ENCODE assay signal across 19 cellular contexts in genomic region chr2:199932312-199932855, GRCh38. TPM values are rescaled to one million over a fixed set of nuclear protein-coding genes. Genes with fewer than 3 reads are reported as not detected.
DNase-seq lines count a peak whose midpoint lies in the region; ATAC-seq, FAIRE-seq and TF ChIP-seq lines count a peak whose summit lies in the region.
"Had no signal": no experiment of that assay in that cellular context is flagged by ENCODE, and none has a peak within 500 bp of the region (broad histone marks: within the 10 kb centered on the region; RNA-seq: fewer than 3 reads in every experiment).

No MANE protein-coding gene starts in this region.

- TF ChIP-seq RAD21 in HepG2 (CRISPR knock-in tag; IDR thresholded peaks at IDR 0.05) = no peak

- H3K79me2 ChIP-seq in HepG2 (ENCODE audit: insufficient read depth, low read length) = no peaks in the 10 kb centered on the region
- H3K79me2 ChIP-seq: parathyroid adenoma had no signal

- TF ChIP-seq POLR2A in HepG2 (IDR thresholded peaks at IDR 0.05; ENCODE audit: insufficient read depth in 1 of 2, low read depth in 2 of 2, low read length in 2 of 2) (no peak), right lobe of liver (IDR thresholded peaks at IDR 0.05) (no peak), GM12891 (IDR thresholded peaks at IDR 0.05; ENCODE audit: low read depth, low read length) (no peak)

- H3K36me3 ChIP-seq in HepG2 (replicated peaks in 1 of 2; ENCODE audit: control insufficient read depth in 1 of 2, insufficient read depth in 2 of 2, low read length in 2 of 2) = peaks cover 3 to 38% of the 10 kb centered on the region in 2 experiments
- H3K36me3 ChIP-seq in right lobe of liver = peaks cover 0 to 38% (median 5%) of the 10 kb centered on the region in 4 donors
- peaks cover 6 to 12% of the 10 kb centered on the region in 2 donors for H3K36me3 ChIP-seq in kidney (ENCODE audit: control insufficient read depth in 1 of 2, insufficient read depth in 2 of 2, low read length in 2 of 2)
- H3K36me3 ChIP-seq: uterus had no signal

- no peak overlapping the region for H3K9ac ChIP-seq in HepG2 (ENCODE audit: insufficient read depth, low read depth, low read length)
- H3K9ac ChIP-seq in kidney (ENCODE audit: low read length in 2 of 2) = no peak overlapping the region
- H3K9ac ChIP-seq: parathyroid adenoma had no signal

- 93% methylated on average over 4 of the region's 4 CpGs for WGBS in HepG2 (ENCODE audit: low lambda C conversion rate)
- WGBS in right lobe of liver (ENCODE audit: insufficient coverage, low coverage, low lambda C conversion rate, missing lambda C conversion rate) = 86% methylated on average over 4 of the region's 4 CpGs

- in situ Hi-C loops in HepG2 (cut with HindIII; ENCODE audit: extremely low pct_ligation_motif_present, low pct_unique_long_range_greater_than_20kb) = no loop called here

- POLR2A ChIA-PET in HepG2 (lab: Yijun Ruan, JAX) = no interaction called here

- no peak for TF ChIP-seq CTCF in HepG2 (CRISPR knock-in tag; IDR thresholded peaks at IDR 0.05)
- TF ChIP-seq CTCF in right lobe of liver (IDR thresholded peaks at IDR 0.05) = no peak
- no peak for TF ChIP-seq CTCF in kidney (IDR thresholded peaks at IDR 0.05; ENCODE audit: borderline replicate concordance, extremely low read depth, insufficient read depth)

- TF ChIP-seq EP300 in HepG2 (IDR thresholded peaks at IDR 0.05; ENCODE audit: low read depth in 2 of 2, low read length in 2 of 2) (no peak), HepG2 (CRISPR knock-in tag; IDR thresholded peaks at IDR 0.05; ENCODE audit: borderline replicate concordance) (no peak)

- peak; percentile 48 for ATAC-seq in HepG2
- ATAC-seq in right lobe of liver = no peak
- no peak for ATAC-seq in HG02981 (IDR thresholded peaks at IDR 0.05; ENCODE audit: unreplicated experiment)

- intact Hi-C loops in HepG2 (cut with micrococcal nuclease; ENCODE audit: unreplicated experiment) (no loop called here), right lobe of liver (cut with DNase I) (no loop called here), kidney (cut with DNase I) (no loop called here)

- DNase-seq in HepG2 (ENCODE audit: low spot score) (no peak), right lobe of liver (no peak), amygdala (lab: John Stamatoyannopoulos, UW) (peak; percentile 4 to 92 (median 74)), hippocampal formation (lab: John Stamatoyannopoulos, UW) (peak; percentile 82 to 83), NCI-H748 (lab: John Stamatoyannopoulos, UW; ENCODE audit: unreplicated experiment) (no peak), kidney (no peak), GM12891 (ENCODE audit: insufficient read length, low spot score) (no peak)
- DNase-seq: activated CD4-positive, alpha-beta T cell treated with anti-CD3 and anti-CD28 coated beads for 4 hours; central memory CD4-positive, alpha-beta T cell; DMS79 treated with DMSO at 0.1 percent for 48 hours; GOT3; mesendoderm; MV-4-11; T-helper 1 cell; uterus had no signal

- H3K9me3 ChIP-seq in HepG2 (ENCODE audit: low read length) = no peaks in the 10 kb centered on the region
- H3K9me3 ChIP-seq in right lobe of liver = no peaks in the 10 kb centered on the region
- H3K9me3 ChIP-seq in kidney (ENCODE audit: control insufficient read depth in 1 of 2, low read length in 2 of 2) = no peaks in the 10 kb centered on the region
- H3K9me3 ChIP-seq: uterus had no signal

- FAIRE-seq in HepG2 (lab: Jason Lieb, UNC) = no peak
- FAIRE-seq in kidney (lab: Jason Lieb, UNC) = no peak
- no peak for FAIRE-seq in GM12891 (lab: Jason Lieb, UNC)
- FAIRE-seq: GM12892 had no signal

- H3K4me3 ChIP-seq in HepG2 (replicated peaks in 1 of 3; ENCODE audit: insufficient read depth in 1 of 3, low read depth in 2 of 3, low read length in 3 of 3) (no peak overlapping the region), right lobe of liver (no peak overlapping the region), kidney (ENCODE audit: low read length in 2 of 2) (no peak overlapping the region)
- H3K4me3 ChIP-seq: uterus had no signal

- H3K4me1 ChIP-seq in HepG2 (ENCODE audit: insufficient read depth, low read length) (no peaks in the 10 kb centered on the region), right lobe of liver (peaks cover 0 to 8% (median 0%) of the 10 kb centered on the region in 4 donors), kidney (ENCODE audit: control insufficient read depth in 1 of 2, insufficient read depth in 1 of 2, low read depth in 1 of 2, low read length in 2 of 2) (peaks cover 0 to 4% of the 10 kb centered on the region in 2 donors)
- H3K4me1 ChIP-seq: parathyroid adenoma, uterus had no signal

- no peaks in the 10 kb centered on the region for H4K20me1 ChIP-seq in HepG2 (ENCODE audit: insufficient read depth, low read length)

- H2AFZ ChIP-seq in HepG2 (ENCODE audit: low read length) = no peak overlapping the region
- H2AFZ ChIP-seq: parathyroid adenoma had no signal

- H3K4me2 ChIP-seq in HepG2 (ENCODE audit: low read depth, low read length) = no peak overlapping the region

- TSS peak; percentile 6 for BruUV-seq in HepG2 (replicated peaks; lab: Mats Ljungman, UMichigan)

- CTCF ChIA-PET in HepG2 (lab: Yijun Ruan, JAX; ENCODE audit: low intra/inter-chr PET ratio, low total read pairs) = no interaction called here

- H3K27ac ChIP-seq in HepG2 (ENCODE audit: extremely low read length, insufficient read depth, low read length) (no peak overlapping the region), right lobe of liver (no peak overlapping the region), kidney (ENCODE audit: low read depth in 2 of 2, low read length in 2 of 2) (no peak overlapping the region)
- H3K27ac ChIP-seq: epithelial cell of prostate, parathyroid adenoma, uterus had no signal

- H3K27me3 ChIP-seq in HepG2 (ENCODE audit: control insufficient read depth in 1 of 2, insufficient read depth in 2 of 2, low read length in 2 of 2) = no peaks in the 10 kb centered on the region
- no peaks in the 10 kb centered on the region for H3K27me3 ChIP-seq in right lobe of liver
- H3K27me3 ChIP-seq: uterus had no signal

RNA-seq across cellular contexts. Expression of gene C2orf69, which starts 21.3 kb away (rescaled TPM):
- 19.3 and 24.2 TPM in 2 replicates for total RNA-seq in HepG2 (2016; rRNA removed; fragmentation: Illumina TruSeq; extraction: Trizol)
- total RNA-seq in HepG2 (2016; cell fraction: cytosol; rRNA removed; fragmentation: Illumina TruSeq; extraction: Trizol; ENCODE audit: low read depth) = 4.9 and 5.3 TPM in 2 replicates
- total RNA-seq in HepG2 (2016; cell fraction: insoluble cytoplasmic fraction; rRNA removed; fragmentation: Illumina TruSeq; extraction: Trizol) = 19.4 and 23.1 TPM in 2 replicates
- 22.5 and 26.7 TPM in 2 replicates for total RNA-seq in HepG2 (2016; cell fraction: membrane; rRNA removed; fragmentation: Illumina TruSeq; extraction: Trizol)
- 13.2 and 15.3 TPM in 2 replicates for total RNA-seq in HepG2 (2016; cell fraction: nucleus; rRNA removed; fragmentation: Illumina TruSeq; extraction: Trizol)
- polyA plus RNA-seq in HepG2 (2011; rRNA removed) = 3.5 and 4.8 TPM in 2 replicates
- 2.3 and 2.4 TPM in 2 replicates for polyA plus RNA-seq in HepG2 (2011; cell fraction: cytosol; rRNA removed)
- polyA plus RNA-seq in HepG2 (2011; cell fraction: nucleus; rRNA removed) = 1.9 and 3.0 TPM in 2 replicates
- polyA plus RNA-seq in HepG2 (2012) = 11.0 and 12.1 TPM in 2 replicates
- polyA plus RNA-seq in HepG2 (2016; cell fraction: cytosol; fragmentation: Illumina TruSeq; extraction: Trizol; ENCODE audit: low read depth) = 4.6 and 4.7 TPM in 2 replicates
- polyA plus RNA-seq in HepG2 (2016; cell fraction: insoluble cytoplasmic fraction; fragmentation: Illumina TruSeq; extraction: Trizol; ENCODE audit: low read depth) = 23.9 and 24.0 TPM in 2 replicates
- 13.9 and 16.3 TPM in 2 replicates for polyA plus RNA-seq in HepG2 (2016; cell fraction: membrane; fragmentation: Illumina TruSeq; extraction: Trizol; ENCODE audit: low read depth)
- 15.4 and 18.7 TPM in 2 replicates for polyA plus RNA-seq in HepG2 (2016; cell fraction: nucleus; fragmentation: Illumina TruSeq; extraction: Trizol; ENCODE audit: insufficient read depth, low read depth)
- polyA minus RNA-seq in HepG2 (2011; rRNA and poly(A)+ RNA removed; ENCODE audit: low replicate concordance) = 1.9 and 5.7 TPM in 2 replicates
- 7.8 and 7.9 TPM in 2 replicates for polyA minus RNA-seq in HepG2 (2011; cell fraction: cytosol; rRNA and poly(A)+ RNA removed)
- 8.2 and 9.7 TPM in 2 replicates for polyA minus RNA-seq in HepG2 (2011; cell fraction: nucleus; rRNA and poly(A)+ RNA removed)
- total RNA-seq in right lobe of liver = 1 to 10 TPM; 5.8 to 7.9 (median 6.9) TPM
- total RNA-seq in kidney = 11.5 TPM
- polyA plus RNA-seq in kidney (ENCODE audit: insufficient read depth, low read depth, low replicate concordance) = 4.9 TPM
- polyA plus RNA-seq in GM12891 (2012; ENCODE audit: low read depth, missing spikeins) = 6.2 TPM

RNA-seq across cellular contexts. Expression of gene TYW5, which starts 22.9 kb away (rescaled TPM):
- total RNA-seq in HepG2 (2016; rRNA removed; fragmentation: Illumina TruSeq; extraction: Trizol) (14.6 and 14.8 TPM in 2 replicates), right lobe of liver (1 to 10 TPM; 4.1 to 6.4 (median 4.8) TPM), kidney (8.0 TPM)
- 4.4 and 5.2 TPM in 2 replicates for total RNA-seq in HepG2 (2016; cell fraction: cytosol; rRNA removed; fragmentation: Illumina TruSeq; extraction: Trizol; ENCODE audit: low read depth)
- total RNA-seq in HepG2 (2016; cell fraction: insoluble cytoplasmic fraction; rRNA removed; fragmentation: Illumina TruSeq; extraction: Trizol) = 14.9 and 15.5 TPM in 2 replicates
- total RNA-seq in HepG2 (2016; cell fraction: membrane; rRNA removed; fragmentation: Illumina TruSeq; extraction: Trizol) = 7.5 and 7.6 TPM in 2 replicates
- total RNA-seq in HepG2 (2016; cell fraction: nucleus; rRNA removed; fragmentation: Illumina TruSeq; extraction: Trizol) = 26.3 and 29.2 TPM in 2 replicates
- polyA plus RNA-seq in HepG2 (2011; rRNA removed) (6.3 and 8.3 TPM in 2 replicates), kidney (ENCODE audit: insufficient read depth, low read depth, low replicate concordance) (6.8 TPM)
- polyA plus RNA-seq in HepG2 (2011; cell fraction: cytosol; rRNA removed) = 2.2 and 3.6 TPM in 2 replicates
- 8.5 and 12.4 TPM in 2 replicates for polyA plus RNA-seq in HepG2 (2011; cell fraction: nucleus; rRNA removed)
- polyA plus RNA-seq in HepG2 (2012) = 7.4 and 8.7 TPM in 2 replicates
- 2.6 and 3.2 TPM in 2 replicates for polyA plus RNA-seq in HepG2 (2016; cell fraction: cytosol; fragmentation: Illumina TruSeq; extraction: Trizol; ENCODE audit: low read depth)
- polyA plus RNA-seq in HepG2 (2016; cell fraction: insoluble cytoplasmic fraction; fragmentation: Illumina TruSeq; extraction: Trizol; ENCODE audit: low read depth) = 11.6 and 12.8 TPM in 2 replicates
- polyA plus RNA-seq in HepG2 (2016; cell fraction: membrane; fragmentation: Illumina TruSeq; extraction: Trizol; ENCODE audit: low read depth) = 5.4 and 5.6 TPM in 2 replicates
- polyA plus RNA-seq in HepG2 (2016; cell fraction: nucleus; fragmentation: Illumina TruSeq; extraction: Trizol; ENCODE audit: insufficient read depth, low read depth) = 25.9 and 28.2 TPM in 2 replicates
- 3.6 and 5.3 TPM in 2 replicates for polyA minus RNA-seq in HepG2 (2011; rRNA and poly(A)+ RNA removed; ENCODE audit: low replicate concordance)
- 3.2 and 4.1 TPM in 2 replicates for polyA minus RNA-seq in HepG2 (2011; cell fraction: cytosol; rRNA and poly(A)+ RNA removed)
- polyA minus RNA-seq in HepG2 (2011; cell fraction: nucleus; rRNA and poly(A)+ RNA removed) = 45.4 and 49.6 TPM in 2 replicates
- 4.7 TPM for polyA plus RNA-seq in GM12891 (2012; ENCODE audit: low read depth, missing spikeins)

RNA-seq across cellular contexts. Expression of gene MAIP1, which starts 23.0 kb away (rescaled TPM):
- 72.9 and 90.9 TPM in 2 replicates for total RNA-seq in HepG2 (2016; rRNA removed; fragmentation: Illumina TruSeq; extraction: Trizol)
- 25.5 and 35.2 TPM in 2 replicates for total RNA-seq in HepG2 (2016; cell fraction: cytosol; rRNA removed; fragmentation: Illumina TruSeq; extraction: Trizol; ENCODE audit: low read depth)
- 69.4 and 92.2 TPM in 2 replicates for total RNA-seq in HepG2 (2016; cell fraction: insoluble cytoplasmic fraction; rRNA removed; fragmentation: Illumina TruSeq; extraction: Trizol)
- 30.3 and 34.9 TPM in 2 replicates for total RNA-seq in HepG2 (2016; cell fraction: membrane; rRNA removed; fragmentation: Illumina TruSeq; extraction: Trizol)
- total RNA-seq in HepG2 (2016; cell fraction: nucleus; rRNA removed; fragmentation: Illumina TruSeq; extraction: Trizol) = 42.6 and 48.2 TPM in 2 replicates
- 21.7 and 22.3 TPM in 2 replicates for polyA plus RNA-seq in HepG2 (2011; rRNA removed)
- polyA plus RNA-seq in HepG2 (2011; cell fraction: cytosol; rRNA removed) = 15.8 and 20.9 TPM in 2 replicates
- 11.6 and 12.2 TPM in 2 replicates for polyA plus RNA-seq in HepG2 (2011; cell fraction: nucleus; rRNA removed)
- 28.4 and 34.4 TPM in 2 replicates for polyA plus RNA-seq in HepG2 (2012)
- polyA plus RNA-seq in HepG2 (2016; cell fraction: cytosol; fragmentation: Illumina TruSeq; extraction: Trizol; ENCODE audit: low read depth) = 20.6 and 23.8 TPM in 2 replicates
- 91.3 and 92.9 TPM in 2 replicates for polyA plus RNA-seq in HepG2 (2016; cell fraction: insoluble cytoplasmic fraction; fragmentation: Illumina TruSeq; extraction: Trizol; ENCODE audit: low read depth)
- 26.4 TPM in 2 replicates for polyA plus RNA-seq in HepG2 (2016; cell fraction: membrane; fragmentation: Illumina TruSeq; extraction: Trizol; ENCODE audit: low read depth)
- polyA plus RNA-seq in HepG2 (2016; cell fraction: nucleus; fragmentation: Illumina TruSeq; extraction: Trizol; ENCODE audit: insufficient read depth, low read depth) = 43.8 and 45.2 TPM in 2 replicates
- 13.0 and 31.5 TPM in 2 replicates for polyA minus RNA-seq in HepG2 (2011; rRNA and poly(A)+ RNA removed; ENCODE audit: low replicate concordance)
- 23.0 and 28.8 TPM in 2 replicates for polyA minus RNA-seq in HepG2 (2011; cell fraction: cytosol; rRNA and poly(A)+ RNA removed)
- polyA minus RNA-seq in HepG2 (2011; cell fraction: nucleus; rRNA and poly(A)+ RNA removed) = 37.3 and 46.0 TPM in 2 replicates
- total RNA-seq in right lobe of liver = 10 to 100 TPM; 23.4 to 39.7 (median 30.7) TPM
- 16.0 TPM for total RNA-seq in kidney
- polyA plus RNA-seq in kidney (ENCODE audit: insufficient read depth, low read depth, low replicate concordance) = 43.1 TPM
- polyA plus RNA-seq in GM12891 (2012; ENCODE audit: low read depth, missing spikeins) = 18.7 TPM

Comparison
In these comparisons a context has a peak if more than half of its experiments do, and no peak if none do; other contexts are left out.
1. DNase-seq: peak in amygdala (56 of 56) and hippocampal formation (2 of 2); none in HepG2 (single experiment), right lobe of liver (0 of 3), NCI-H748 (single experiment), kidney (single experiment) and GM12891 (single experiment).